In genomic region chr7:16066805-16067459, GRCh38 we compare ENCODE assay signal across 13 cellular contexts.
DNase-seq lines count a peak whose midpoint lies in the region; ATAC-seq and TF ChIP-seq lines count a peak whose summit lies in the region.
"Had no signal": no experiment of that assay in that cellular context is flagged by ENCODE, and none has a peak within 500 bp of the region (broad histone marks: within the 10 kb centered on the region; RNA-seq: fewer than 3 reads in every experiment).

No MANE protein-coding gene starts in this region.

- H3K27me3 Mint-ChIP-seq in nephron (ENCODE audit: low read depth): no peaks in the 10 kb centered on the region
- H3K27me3 Mint-ChIP-seq: CD4-positive, CD25-positive, alpha-beta regulatory T cell had no signal

- H3K27ac Mint-ChIP-seq in nephron: peak overlapping the region in 2 of 3 experiments; percentile 74 to 80
- H3K27ac Mint-ChIP-seq: activated T-helper 1 cell treated with anti-CD3 and anti-CD28 coated beads, Interleukin-12 subunit alpha, Interleukin-12 subunit beta, Interleukin-2, Interleukin-4 antibody, amounts not matched to agents 30 ng/mL and 10 ng/mL and 1 ng/mL, durations not matched to agents 14 hours and 24 hours and 36 hours; CD4-positive, CD25-positive, alpha-beta regulatory T cell had no signal

- peaks cover 45% of the 10 kb centered on the region for H3K4me1 Mint-ChIP-seq in nephron
- H3K4me1 Mint-ChIP-seq: CD4-positive, CD25-positive, alpha-beta regulatory T cell had no signal

- no peak for ATAC-seq in HG03520 (IDR thresholded peaks at IDR 0.05; ENCODE audit: unreplicated experiment)

- no peak overlapping the region for H3K4me3 ChIP-seq in fibroblast of mammary gland (ENCODE audit: control insufficient read depth, low read depth, low read length)

- no peak overlapping the region for H3K4me3 Mint-ChIP-seq in nephron
- H3K4me3 Mint-ChIP-seq: activated T-helper 1 cell treated with anti-CD3 and anti-CD28 coated beads, Interleukin-12 subunit alpha, Interleukin-12 subunit beta, Interleukin-2, Interleukin-4 antibody, amounts not matched to agents 30 ng/mL and 10 ng/mL and 1 ng/mL, durations not matched to agents 14 hours and 24 hours and 36 hours; CD4-positive, CD25-positive, alpha-beta regulatory T cell had no signal

- TF ChIP-seq CTCF in fibroblast of mammary gland (conservative IDR thresholded peaks at IDR 0.05; ENCODE audit: control insufficient read depth, insufficient read depth, low read depth, low read length) (no peak), nephron (IDR thresholded peaks at IDR 0.05; ENCODE audit: unreplicated experiment in 3 of 3) (no peak)

- no peaks in the 10 kb centered on the region for H3K9me3 Mint-ChIP-seq in nephron
- H3K9me3 Mint-ChIP-seq: activated T-helper 1 cell treated with anti-CD3 and anti-CD28 coated beads, Interleukin-12 subunit alpha, Interleukin-12 subunit beta, Interleukin-2, Interleukin-4 antibody, amounts not matched to agents 30 ng/mL and 10 ng/mL and 1 ng/mL, durations not matched to agents 14 hours and 24 hours and 36 hours; CD4-positive, CD25-positive, alpha-beta regulatory T cell had no signal

- DNase-seq in CD1c-positive myeloid dendritic cell (ENCODE audit: extremely low spot score) (peak; percentile 6), NCI-H69 (lab: John Stamatoyannopoulos, UW) (peak; percentile 77), fibroblast of mammary gland (ENCODE audit: low read depth) (peak; percentile 57), AG08396 (ENCODE audit: low spot score) (no peak), pons (ENCODE audit: low spot score) (no peak)
- DNase-seq in activated naive CD4-positive, alpha-beta T cell treated with Interleukin-2 at 50 U/mL for 16 hours: no peak
- DNase-seq: activated CD4-positive, CD25-positive, alpha-beta regulatory T cell; CD4-positive, CD25-positive, alpha-beta regulatory T cell; cerebellar nuclear complex; NCI-H187 treated with DMSO at 0.1 percent for 48 hours had no signal

- no peaks in the 10 kb centered on the region for H3K36me3 Mint-ChIP-seq in nephron (ENCODE audit: low read depth)
- H3K36me3 Mint-ChIP-seq: CD4-positive, CD25-positive, alpha-beta regulatory T cell had no signal

Comparison
In these comparisons a context has a peak if more than half of its experiments do, and no peak if none do; other contexts are left out.
1. DNase-seq: peak in CD1c-positive myeloid dendritic cell (single experiment), NCI-H69 (single experiment) and fibroblast of mammary gland (single experiment); none in AG08396 (single experiment), activated naive CD4-positive, alpha-beta T cell treated with Interleukin-2 at 50 U/mL for 16 hours (single experiment) and pons (single experiment).